In the genomic region with DNA sequence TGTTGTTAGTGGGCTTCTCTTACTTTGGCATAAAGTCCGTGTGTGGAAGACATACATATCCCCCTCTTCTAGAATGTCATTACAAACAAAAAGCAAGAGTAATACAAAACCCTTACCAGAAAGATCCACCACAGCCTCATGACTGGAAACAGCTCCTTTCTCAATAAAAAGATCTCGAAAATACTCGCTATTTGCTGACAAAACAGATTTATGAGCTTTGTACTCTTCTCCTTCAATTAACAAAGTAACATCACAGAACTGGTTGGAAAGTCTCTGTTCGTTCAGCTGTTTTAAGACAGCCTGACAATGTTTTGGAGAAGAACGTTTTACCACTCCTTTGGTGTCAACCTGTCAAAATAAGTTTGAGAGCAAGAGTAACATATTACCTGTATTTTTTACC, we compare ENCODE assay signal across 17 cellular contexts.
"Had no signal": no experiment of that assay in that cellular context is flagged by ENCODE, and none has a peak within 500 bp of the region (broad histone marks: within the 10 kb centered on the region; RNA-seq: fewer than 3 reads in every experiment).

No MANE protein-coding gene starts in this region.

- H3K9me3 ChIP-seq: esophagus muscularis mucosa, gastrocnemius medialis, heart right ventricle, sigmoid colon had no signal

- DNase-seq: effector memory CD8-positive, alpha-beta T cell; gastrocnemius medialis; heart right ventricle; hypothalamus; kidney glomerular epithelial cell; mammary epithelial cell; naive thymus-derived CD8-positive, alpha-beta T cell; posterior cingulate gyrus; sigmoid colon; stimulated activated CD4-positive, alpha-beta T cell treated with anti-CD3 and anti-CD28 coated beads, Interleukin-12 subunit alpha, Interleukin-12 subunit beta, amount 100 ng/mL, for 4 hours; stimulated activated naive CD4-positive, alpha-beta T cell; trophoblast cell had no signal

- ATAC-seq: effector memory CD8-positive, alpha-beta T cell; gastrocnemius medialis; heart right ventricle; left lobe of liver; naive thymus-derived CD8-positive, alpha-beta T cell had no signal

- H3K27me3 Mint-ChIP-seq: dendritic cell treated with granulocyte-macrophage colony-stimulating factor and Interleukin-4, amounts not matched to agents 40 ng/mL and 50 ng/mL, for 4 days; effector memory CD8-positive, alpha-beta T cell; naive thymus-derived CD8-positive, alpha-beta T cell had no signal

- H3K4me3 ChIP-seq: esophagus muscularis mucosa, gastrocnemius medialis, heart right ventricle, sigmoid colon, skin epidermis had no signal

- H3K27ac ChIP-seq: epithelial cell of prostate, esophagus muscularis mucosa, gastrocnemius medialis, heart right ventricle, sigmoid colon, skin epidermis had no signal

- H3K9me3 Mint-ChIP-seq: dendritic cell treated with granulocyte-macrophage colony-stimulating factor and Interleukin-4, amounts not matched to agents 40 ng/mL and 50 ng/mL, for 4 days; effector memory CD8-positive, alpha-beta T cell; naive thymus-derived CD8-positive, alpha-beta T cell had no signal

- H3K27me3 ChIP-seq: esophagus muscularis mucosa, gastrocnemius medialis, heart right ventricle, sigmoid colon had no signal

- H3K27ac Mint-ChIP-seq: dendritic cell treated with granulocyte-macrophage colony-stimulating factor and Interleukin-4, amounts not matched to agents 40 ng/mL and 50 ng/mL, for 4 days; effector memory CD8-positive, alpha-beta T cell had no signal

- H3K4me3 Mint-ChIP-seq: dendritic cell treated with granulocyte-macrophage colony-stimulating factor and Interleukin-4, amounts not matched to agents 40 ng/mL and 50 ng/mL, for 4 days; effector memory CD8-positive, alpha-beta T cell; naive thymus-derived CD8-positive, alpha-beta T cell had no signal
